ENCODE assay signal across 1 cellular context in genomic region chr22:38235240-38235850, GRCh38.
TF ChIP-seq lines count a peak whose summit lies in the region.

No MANE protein-coding gene starts in this region.

TF ChIP-seq in WTC11, 78 proteins besides CTCF, POLR2A, EP300 and RAD21:
- TF ChIP-seq GRHL2 (CRISPR knock-in tag; IDR thresholded peaks at IDR 0.05; ENCODE audit: insufficient replicate concordance, severe bottlenecking) = no peak
- no peak for TF ChIP-seq RORB (CRISPR knock-in tag; IDR thresholded peaks at IDR 0.05)
- no peak for TF ChIP-seq TP53 (CRISPR knock-in tag; IDR thresholded peaks at IDR 0.05)
- TF ChIP-seq PRDM15 (CRISPR knock-in tag; IDR thresholded peaks at IDR 0.05) = no peak
- TF ChIP-seq NFYB (CRISPR knock-in tag; conservative IDR thresholded peaks at IDR 0.05; ENCODE audit: low read depth) = no peak
- TF ChIP-seq ZNF263 (CRISPR knock-in tag; IDR thresholded peaks at IDR 0.05; ENCODE audit: low read depth) = no peak
- no peak for TF ChIP-seq JUN (CRISPR knock-in tag; IDR thresholded peaks at IDR 0.05)
TF ChIP-seq in WTC11: peak in this region for 0.
